In the genomic region with DNA sequence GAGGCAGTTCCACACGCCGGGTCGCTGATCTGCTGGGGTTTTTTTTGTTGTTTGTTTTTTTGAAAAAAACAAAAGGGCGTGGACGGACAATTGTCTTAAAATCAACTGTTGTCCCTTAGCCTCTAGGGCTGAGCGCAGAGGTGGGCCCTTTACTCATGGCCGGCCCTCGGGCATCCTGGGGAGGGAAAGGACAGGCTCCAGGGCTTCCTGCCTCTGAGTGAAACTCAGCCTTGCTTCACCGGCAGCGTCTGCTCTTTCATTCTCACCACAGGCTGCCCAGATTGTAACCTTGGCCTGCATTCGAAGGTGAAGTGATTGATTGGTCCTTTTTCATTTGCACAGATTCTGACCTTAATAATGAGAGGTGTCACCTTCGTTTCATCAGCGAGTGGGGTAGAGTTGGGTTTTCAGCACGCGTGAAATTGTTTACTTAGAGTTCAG, we compare ENCODE assay signal across 8 cellular contexts. TPM values are rescaled to one million over a fixed set of nuclear protein-coding genes. Genes with fewer than 3 reads are reported as not detected.
A peak's percentile ranks its signal among the peaks of the same experiment; 100 is the strongest.
DNase-seq lines count a peak whose midpoint lies in the region; ATAC-seq, FAIRE-seq and TF ChIP-seq lines count a peak whose summit lies in the region.

No MANE protein-coding gene starts in this region.

- peak overlapping the region; percentile 91 for H3K4me3 ChIP-seq in hepatocyte
- peak overlapping the region; percentile 93 for H3K4me3 ChIP-seq in retinal pigment epithelial cell (ENCODE audit: low read length)

- no peak for FAIRE-seq in D721Med (lab: Jason Lieb, UNC)

- no TSS peak for BruUV-seq in Calu3 (replicated peaks; lab: Mats Ljungman, UMichigan)

- ATAC-seq in HG03354 (IDR thresholded peaks at IDR 0.05; ENCODE audit: poor library complexity, severe bottlenecking, unreplicated experiment) = peak; percentile 45
- peak; percentile 37 for ATAC-seq in activated naive CD8-positive, alpha-beta T cell treated with anti-CD3 and anti-CD28 coated beads, Interleukin-2, amount 50 U/mL, for 24 hours

- peaks cover 25% of the 10 kb centered on the region for H3K36me3 Mint-ChIP-seq in Calu3 (ENCODE audit: insufficient read depth, unreplicated experiment)
- peaks cover 17% of the 10 kb centered on the region for H3K36me3 Mint-ChIP-seq in activated naive CD8-positive, alpha-beta T cell treated with anti-CD3 and anti-CD28 coated beads, Interleukin-2, amount 50 U/mL, for 24 hours (ENCODE audit: low read depth)

- H4K20me1 ChIP-seq in hepatocyte (ENCODE audit: insufficient read depth, poor library complexity, severe bottlenecking) = no peaks in the 10 kb centered on the region

- DNase-seq in Calu3 (peak; percentile 25), GM19240 (ENCODE audit: insufficient read length, low spot score) (peak; percentile 68), hepatocyte (ENCODE audit: low spot score) (peak; percentile 64), retinal pigment epithelial cell (ENCODE audit: low read depth) (no peak), D721Med (ENCODE audit: insufficient read length, low spot score) (no peak)
- DNase-seq in activated naive CD8-positive, alpha-beta T cell treated with anti-CD3 and anti-CD28 coated beads, Interleukin-2, amount 50 U/mL, for 24 hours = peak; percentile 60

- no peaks in the 10 kb centered on the region for H3K9me3 Mint-ChIP-seq in Calu3 (ENCODE audit: low read depth, unreplicated experiment)
- no peaks in the 10 kb centered on the region for H3K9me3 Mint-ChIP-seq in activated naive CD8-positive, alpha-beta T cell treated with anti-CD3 and anti-CD28 coated beads, Interleukin-2, amount 50 U/mL, for 24 hours

- peaks cover 41% of the 10 kb centered on the region for H3K79me2 ChIP-seq in hepatocyte

- CTCF ChIA-PET in Calu3 (lab: Charles Lee) = no interaction called here

- 2% methylated on average over 15 of the region's 15 CpGs for WGBS in hepatocyte (ENCODE audit: low lambda C conversion rate, missing lambda C conversion rate)

- peak overlapping the region; percentile 78 for H3K4me2 ChIP-seq in hepatocyte

- peaks cover 24% of the 10 kb centered on the region for H3K4me1 Mint-ChIP-seq in Calu3 (ENCODE audit: low read depth, unreplicated experiment)
- peaks cover 28% of the 10 kb centered on the region for H3K4me1 Mint-ChIP-seq in activated naive CD8-positive, alpha-beta T cell treated with anti-CD3 and anti-CD28 coated beads, Interleukin-2, amount 50 U/mL, for 24 hours

- H3K9me3 ChIP-seq in hepatocyte (ENCODE audit: low read depth) = no peaks in the 10 kb centered on the region

- peaks cover 15% of the 10 kb centered on the region for H3K4me1 ChIP-seq in hepatocyte (ENCODE audit: insufficient read depth)

- no peaks in the 10 kb centered on the region for H3K27me3 Mint-ChIP-seq in Calu3 (ENCODE audit: unreplicated experiment)
- no peaks in the 10 kb centered on the region for H3K27me3 Mint-ChIP-seq in activated naive CD8-positive, alpha-beta T cell treated with anti-CD3 and anti-CD28 coated beads, Interleukin-2, amount 50 U/mL, for 24 hours

- peak overlapping the region; percentile 98 for H3K27ac ChIP-seq in hepatocyte

- peak overlapping the region; percentile 55 for H3K27ac Mint-ChIP-seq in Calu3 (ENCODE audit: unreplicated experiment)
- peak overlapping the region; percentile 97 for H3K27ac Mint-ChIP-seq in activated naive CD8-positive, alpha-beta T cell treated with anti-CD3 and anti-CD28 coated beads, Interleukin-2, amount 50 U/mL, for 24 hours

- peak overlapping the region; percentile 88 for H3K4me3 Mint-ChIP-seq in Calu3 (ENCODE audit: low read depth, unreplicated experiment)
- peak overlapping the region; percentile 98 for H3K4me3 Mint-ChIP-seq in activated naive CD8-positive, alpha-beta T cell treated with anti-CD3 and anti-CD28 coated beads, Interleukin-2, amount 50 U/mL, for 24 hours

- no peaks in the 10 kb centered on the region for H3K36me3 ChIP-seq in hepatocyte (replicated peaks; ENCODE audit: insufficient read depth, low read depth)

- TF ChIP-seq CTCF in Calu3 (IDR thresholded peaks at IDR 0.05; ENCODE audit: unreplicated experiment) = no peak
- TF ChIP-seq CTCF in hepatocyte (IDR thresholded peaks at IDR 0.05; ENCODE audit: poor library complexity) = no peak
- no peak for TF ChIP-seq CTCF in retinal pigment epithelial cell (conservative IDR thresholded peaks at IDR 0.05; ENCODE audit: low read depth, low read length)
- no peak for TF ChIP-seq CTCF in D721Med (IDR thresholded peaks at IDR 0.05; ENCODE audit: insufficient read depth, missing control alignments)

- H2AFZ ChIP-seq in hepatocyte = peak overlapping the region; percentile 96

- no peaks in the 10 kb centered on the region for H3K27me3 ChIP-seq in hepatocyte

- intact Hi-C loops in Calu3 (cut with micrococcal nuclease; ENCODE audit: unreplicated experiment) = no loop called here

- H3K9me2 ChIP-seq in hepatocyte (replicated peaks; ENCODE audit: insufficient read depth) = no peaks in the 10 kb centered on the region

TF ChIP-seq in PFSK-1, 5 proteins besides CTCF, POLR2A, EP300 and RAD21:
- TF ChIP-seq, protein P1, sequence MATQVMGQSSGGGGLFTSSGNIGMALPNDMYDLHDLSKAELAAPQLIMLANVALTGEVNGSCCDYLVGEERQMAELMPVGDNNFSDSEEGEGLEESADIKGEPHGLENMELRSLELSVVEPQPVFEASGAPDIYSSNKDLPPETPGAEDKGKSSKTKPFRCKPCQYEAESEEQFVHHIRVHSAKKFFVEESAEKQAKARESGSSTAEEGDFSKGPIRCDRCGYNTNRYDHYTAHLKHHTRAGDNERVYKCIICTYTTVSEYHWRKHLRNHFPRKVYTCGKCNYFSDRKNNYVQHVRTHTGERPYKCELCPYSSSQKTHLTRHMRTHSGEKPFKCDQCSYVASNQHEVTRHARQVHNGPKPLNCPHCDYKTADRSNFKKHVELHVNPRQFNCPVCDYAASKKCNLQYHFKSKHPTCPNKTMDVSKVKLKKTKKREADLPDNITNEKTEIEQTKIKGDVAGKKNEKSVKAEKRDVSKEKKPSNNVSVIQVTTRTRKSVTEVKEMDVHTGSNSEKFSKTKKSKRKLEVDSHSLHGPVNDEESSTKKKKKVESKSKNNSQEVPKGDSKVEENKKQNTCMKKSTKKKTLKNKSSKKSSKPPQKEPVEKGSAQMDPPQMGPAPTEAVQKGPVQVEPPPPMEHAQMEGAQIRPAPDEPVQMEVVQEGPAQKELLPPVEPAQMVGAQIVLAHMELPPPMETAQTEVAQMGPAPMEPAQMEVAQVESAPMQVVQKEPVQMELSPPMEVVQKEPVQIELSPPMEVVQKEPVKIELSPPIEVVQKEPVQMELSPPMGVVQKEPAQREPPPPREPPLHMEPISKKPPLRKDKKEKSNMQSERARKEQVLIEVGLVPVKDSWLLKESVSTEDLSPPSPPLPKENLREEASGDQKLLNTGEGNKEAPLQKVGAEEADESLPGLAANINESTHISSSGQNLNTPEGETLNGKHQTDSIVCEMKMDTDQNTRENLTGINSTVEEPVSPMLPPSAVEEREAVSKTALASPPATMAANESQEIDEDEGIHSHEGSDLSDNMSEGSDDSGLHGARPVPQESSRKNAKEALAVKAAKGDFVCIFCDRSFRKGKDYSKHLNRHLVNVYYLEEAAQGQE (IDR thresholded peaks at IDR 0.05; ENCODE audit: insufficient read depth in 1 of 2, low read depth in 2 of 2, low read length in 2 of 2) = no peak
- TF ChIP-seq SIN3A (IDR thresholded peaks at IDR 0.05; ENCODE audit: borderline replicate concordance, insufficient read depth, low read length) = peak; percentile 16; the same call in 1 of the 2 replicates

RNA-seq across cellular contexts. Expression of a gene that starts 0.8 kb away (rescaled TPM):
- total RNA-seq in Calu3 (2022) (9.8 and 10.5 TPM in 2 replicates), hepatocyte (16.0 and 18.2 TPM in 2 replicates)
- 27.7 TPM for polyA plus RNA-seq in PFSK-1 (2012; ENCODE audit: insufficient read length, low read depth)
- 9.3 and 12.3 TPM in 2 replicates for polyA plus RNA-seq in hepatocyte

RNA-seq across cellular contexts. Expression of a gene that starts 17.1 kb away (rescaled TPM):
- total RNA-seq in Calu3 (2022) = not detected in 2 replicates
- 0.26 TPM for polyA plus RNA-seq in PFSK-1 (2012; ENCODE audit: insufficient read length, low read depth)
- total RNA-seq in hepatocyte = 1.7 and 2.2 TPM in 2 replicates
- 4.6 and 4.9 TPM in 2 replicates for polyA plus RNA-seq in hepatocyte

RNA-seq across cellular contexts. Expression of a gene that starts 50.3 kb away (rescaled TPM):
- total RNA-seq in Calu3 (2022) = 0.20 and 0.47 TPM in 2 replicates
- polyA plus RNA-seq in PFSK-1 (2012; ENCODE audit: insufficient read length, low read depth) = 3.9 TPM
- total RNA-seq in hepatocyte = 20.8 and 24.8 TPM in 2 replicates
- 13.6 and 13.9 TPM in 2 replicates for polyA plus RNA-seq in hepatocyte

Comparison
In these comparisons a context has a peak if more than half of its experiments do, and no peak if none do; other contexts are left out.
1. DNase-seq: peak in Calu3 (single experiment), GM19240 (single experiment), activated naive CD8-positive, alpha-beta T cell treated with anti-CD3 and anti-CD28 coated beads, Interleukin-2, amount 50 U/mL, for 24 hours (single experiment) and hepatocyte (single experiment); none in retinal pigment epithelial cell (single experiment) and D721Med (single experiment).
2. RNA of a gene that starts 50.3 kb away (total RNA-seq): 20.8 to 24.8 TPM in hepatocyte; 0.20 to 0.47 TPM in Calu3; every median in the first group is over 10 times any median in the second.